Comparison of ENCODE assay signal across 18 cellular contexts in genomic region chr4:56372774-56373173, GRCh38.
"Had no signal": no experiment of that assay in that cellular context is flagged by ENCODE, and none has a peak within 500 bp of the region (broad histone marks: within the 10 kb centered on the region; RNA-seq: fewer than 3 reads in every experiment).

No MANE protein-coding gene starts in this region.

- H3K4me1 ChIP-seq: left lung had no signal

- H3K9me3 ChIP-seq: left lung, mucosa of descending colon, neutrophil had no signal

- H3K4me3 Mint-ChIP-seq: activated naive CD8-positive, alpha-beta T cell treated with anti-CD3 and anti-CD28 coated beads for 36 hours; activated T-helper 1 cell treated with anti-CD3 and anti-CD28 coated beads, Interleukin-12 subunit alpha, Interleukin-12 subunit beta, Interleukin-2, Interleukin-4 antibody, amounts not matched to agents 30 ng/mL and 10 ng/mL and 1 ng/mL, durations not matched to agents 14 hours and 24 hours and 36 hours; naive thymus-derived CD8-positive, alpha-beta T cell; T-cell; type B pancreatic cell had no signal

- H3K4me3 ChIP-seq: cardiac muscle cell, left lung, mucosa of descending colon had no signal

- FAIRE-seq: keratinocyte, small intestine had no signal

- H3K27me3 Mint-ChIP-seq: activated naive CD8-positive, alpha-beta T cell treated with anti-CD3 and anti-CD28 coated beads for 36 hours; naive thymus-derived CD8-positive, alpha-beta T cell; progenitor cell of endocrine pancreas; T-cell; type B pancreatic cell had no signal

- DNase-seq: activated CD4-positive, CD25-positive, alpha-beta regulatory T cell treated with anti-CD3 and anti-CD28 coated beads, Interleukin-2, amount 50 U/mL, for 72 hours; activated naive CD8-positive, alpha-beta T cell treated with anti-CD3 and anti-CD28 coated beads for 36 hours; aorta; hippocampal formation; left lung; mucosa of descending colon; naive thymus-derived CD8-positive, alpha-beta T cell; right cardiac atrium; small intestine; stimulated activated naive CD8-positive, alpha-beta T cell treated with anti-CD3 and anti-CD28 coated beads, Interleukin-15, Interleukin-2, amounts not matched to agents 100 U/mL and 50 U/mL, for 24 hours; T-cell; T-helper 9 cell had no signal

- H3K27ac ChIP-seq: left lung, neutrophil had no signal

- H3K27me3 ChIP-seq: cardiac muscle cell, left lung, neutrophil had no signal

- ATAC-seq: left lung; mucosa of descending colon; naive thymus-derived CD8-positive, alpha-beta T cell; right cardiac atrium; stimulated activated naive CD8-positive, alpha-beta T cell treated with anti-CD3 and anti-CD28 coated beads, Interleukin-15, Interleukin-2, amounts not matched to agents 100 U/mL and 50 U/mL, for 24 hours; T-cell had no signal

- H3K27ac Mint-ChIP-seq: activated naive CD8-positive, alpha-beta T cell treated with anti-CD3 and anti-CD28 coated beads for 36 hours; activated T-helper 1 cell treated with anti-CD3 and anti-CD28 coated beads, Interleukin-12 subunit alpha, Interleukin-12 subunit beta, Interleukin-2, Interleukin-4 antibody, amounts not matched to agents 30 ng/mL and 10 ng/mL and 1 ng/mL, durations not matched to agents 14 hours and 24 hours and 36 hours; naive thymus-derived CD8-positive, alpha-beta T cell; T-cell; type B pancreatic cell had no signal
